19 cellular contexts compared by ENCODE assay signal in genomic region chr6:42366011-42366705, GRCh38.
DNase-seq lines count a peak whose midpoint lies in the region; ATAC-seq and TF ChIP-seq lines count a peak whose summit lies in the region.
"Had no signal": no experiment of that assay in that cellular context is flagged by ENCODE, and none has a peak within 500 bp of the region (broad histone marks: within the 10 kb centered on the region; RNA-seq: fewer than 3 reads in every experiment).

No MANE protein-coding gene starts in this region.

- peaks cover 30% of the 10 kb centered on the region for H3K36me3 Mint-ChIP-seq in activated T-helper 2 cell treated with anti-CD3 and anti-CD28 coated beads, Interferon-gamma antibody, Interleukin-2, Interleukin-4, amounts not matched to agents 10 μg/mL and 5 μg/mL and 100 μg/mL, durations not matched to agents 14 hours and 24 hours and 36 hours (ENCODE audit: low read depth)
- H3K36me3 Mint-ChIP-seq in neural crest cell (ENCODE audit: low read depth), result peaks cover 7% of the 10 kb centered on the region
- H3K36me3 Mint-ChIP-seq in stimulated activated naive B cell treated with anti-CD40 and anti-IgM and Interleukin-4, amounts not matched to agents 10 μg/mL and 1 μg/mL and 100 μg/mL, for 72 hours, result no peaks in the 10 kb centered on the region

- H3K4me1 Mint-ChIP-seq in activated T-helper 2 cell treated with anti-CD3 and anti-CD28 coated beads, Interferon-gamma antibody, Interleukin-2, Interleukin-4, amounts not matched to agents 10 μg/mL and 5 μg/mL and 100 μg/mL, durations not matched to agents 14 hours and 24 hours and 36 hours (ENCODE audit: low read depth), result peaks cover 61% of the 10 kb centered on the region
- H3K4me1 Mint-ChIP-seq in neural crest cell, result peaks cover 16% of the 10 kb centered on the region
- peaks cover 20 to 24% of the 10 kb centered on the region in 2 donors for H3K4me1 Mint-ChIP-seq in stimulated activated naive B cell treated with anti-CD40 and anti-IgM and Interleukin-4, amounts not matched to agents 10 μg/mL and 1 μg/mL and 100 μg/mL, for 72 hours

- TF ChIP-seq CTCF in HL-60 (IDR thresholded peaks at IDR 0.05; ENCODE audit: insufficient read depth, low read length) (no peak), neural crest cell (conservative IDR thresholded peaks at IDR 0.05) (no peak)

- no peak overlapping the region for H3K4me3 ChIP-seq in HL-60 (replicated peaks; ENCODE audit: insufficient read depth, low read length)
- H3K4me3 ChIP-seq: MG63, right lobe of liver had no signal

- H3K9me3 Mint-ChIP-seq in activated T-helper 2 cell treated with anti-CD3 and anti-CD28 coated beads, Interferon-gamma antibody, Interleukin-2, Interleukin-4, amounts not matched to agents 10 μg/mL and 5 μg/mL and 100 μg/mL, durations not matched to agents 14 hours and 24 hours and 36 hours, result no peaks in the 10 kb centered on the region
- no peaks in the 10 kb centered on the region for H3K9me3 Mint-ChIP-seq in neural crest cell
- H3K9me3 Mint-ChIP-seq in stimulated activated naive B cell treated with anti-CD40 and anti-IgM and Interleukin-4, amounts not matched to agents 10 μg/mL and 1 μg/mL and 100 μg/mL, for 72 hours, result peaks cover 2 to 4% of the 10 kb centered on the region in 2 donors

- intact Hi-C loops in activated T-helper 2 cell treated with anti-CD3 and anti-CD28 coated beads, Interferon-gamma antibody, Interleukin-2, Interleukin-4, amounts not matched to agents 10 μg/mL and 5 μg/mL and 100 μg/mL, durations not matched to agents 14 hours and 24 hours and 36 hours (cut with micrococcal nuclease), result loop anchor here (5.0 kb wide), 1 partner anchor 156 kb away; no protein-coding TSS in a partner anchor

- H3K27ac Mint-ChIP-seq in activated T-helper 2 cell treated with anti-CD3 and anti-CD28 coated beads, Interferon-gamma antibody, Interleukin-2, Interleukin-4, amounts not matched to agents 10 μg/mL and 5 μg/mL and 100 μg/mL, durations not matched to agents 14 hours and 24 hours and 36 hours, result peak overlapping the region; percentile 84
- peak overlapping the region; percentile 23 for H3K27ac Mint-ChIP-seq in neural crest cell (ENCODE audit: unreplicated experiment)
- H3K27ac Mint-ChIP-seq in stimulated activated naive B cell treated with anti-CD40 and anti-IgM and Interleukin-4, amounts not matched to agents 10 μg/mL and 1 μg/mL and 100 μg/mL, for 72 hours, result no peak overlapping the region

- no peak for ATAC-seq in stimulated activated naive B cell treated with anti-CD40 and anti-IgM and Interleukin-4, amounts not matched to agents 10 μg/mL and 1 μg/mL and 100 μg/mL, for 72 hours (replicated peaks)
- ATAC-seq: esophagus mucosa had no signal

- H3K27me3 Mint-ChIP-seq in activated T-helper 2 cell treated with anti-CD3 and anti-CD28 coated beads, Interferon-gamma antibody, Interleukin-2, Interleukin-4, amounts not matched to agents 10 μg/mL and 5 μg/mL and 100 μg/mL, durations not matched to agents 14 hours and 24 hours and 36 hours (ENCODE audit: low read depth), result no peaks in the 10 kb centered on the region
- no peaks in the 10 kb centered on the region for H3K27me3 Mint-ChIP-seq in neural crest cell (ENCODE audit: low read depth)
- H3K27me3 Mint-ChIP-seq in stimulated activated naive B cell treated with anti-CD40 and anti-IgM and Interleukin-4, amounts not matched to agents 10 μg/mL and 1 μg/mL and 100 μg/mL, for 72 hours, result peaks cover 0 to 5% of the 10 kb centered on the region in 2 donors

- no peak overlapping the region for H3K4me3 Mint-ChIP-seq in activated T-helper 2 cell treated with anti-CD3 and anti-CD28 coated beads, Interferon-gamma antibody, Interleukin-2, Interleukin-4, amounts not matched to agents 10 μg/mL and 5 μg/mL and 100 μg/mL, durations not matched to agents 14 hours and 24 hours and 36 hours (ENCODE audit: low read depth)
- H3K4me3 Mint-ChIP-seq in neural crest cell, result no peak overlapping the region
- H3K4me3 Mint-ChIP-seq in stimulated activated naive B cell treated with anti-CD40 and anti-IgM and Interleukin-4, amounts not matched to agents 10 μg/mL and 1 μg/mL and 100 μg/mL, for 72 hours, result no peak overlapping the region

- H3K27ac ChIP-seq in HL-60 (replicated peaks), result peak overlapping the region; percentile 79
- H3K27ac ChIP-seq: 22Rv1 had no signal

- DNase-seq in NCI-H510A treated with DMSO at 0.1 percent for 48 hours (lab: John Stamatoyannopoulos, UW) (peak; percentile 3), NCI-H510A (lab: John Stamatoyannopoulos, UW) (no peak), HL-60 (ENCODE audit: low read depth in 1 of 2, low spot score in 1 of 2) (no peak), neural crest cell (ENCODE audit: low read depth, low spot score) (no peak), NCI-H1417 treated with DMSO at 0.1 percent for 48 hours (lab: John Stamatoyannopoulos, UW) (no peak)
- DNase-seq in activated T-helper 2 cell treated with anti-CD3 and anti-CD28 coated beads, Interferon-gamma antibody, Interleukin-2, Interleukin-4, amounts not matched to agents 10 μg/mL and 5 μg/mL and 100 μg/mL, durations not matched to agents 14 hours and 24 hours and 36 hours (ENCODE audit: low spot score), result no peak
- DNase-seq in stimulated activated naive B cell treated with anti-CD40 and anti-IgM and Interleukin-4, amounts not matched to agents 10 μg/mL and 1 μg/mL and 100 μg/mL, for 72 hours, result no peak
- no peak for DNase-seq in effector CD4-positive, alpha-beta T cell
- DNase-seq: activated CD4-positive, alpha-beta T cell treated with anti-CD3 and anti-CD28 coated beads for 1 hour; COR-L47; cortex of kidney; H7; mesendoderm; MG63; NCI-H2081 treated with DMSO at 0.1 percent for 48 hours; right lobe of liver; stimulated activated CD4-positive, alpha-beta T cell treated with anti-CD3 and anti-CD28 coated beads, Interleukin-2, amount 100 ng/mL, for 24 hours had no signal

- H3K27me3 ChIP-seq in HL-60 (ENCODE audit: insufficient read depth, poor library complexity, severe bottlenecking), result no peaks in the 10 kb centered on the region
- H3K27me3 ChIP-seq: MG63, right lobe of liver had no signal
